1 cellular context compared by ENCODE assay signal in genomic region chr5:43120720-43121564, GRCh38.
TF ChIP-seq lines count a peak whose summit lies in the region.

Gene ZNF131, plus strand, starts transcription at chr5:43120914. Its CDS starts 1,140 bp downstream, at chr5:43122054.

TF ChIP-seq in K562, 482 proteins besides CTCF, POLR2A, EP300 and RAD21 (continued from another document and continues in another):
- TF ChIP-seq MGA (IDR thresholded peaks at IDR 0.05): peak; percentile 99
- no peak for TF ChIP-seq CGGBP1 (CRISPR knock-in tag; IDR thresholded peaks at IDR 0.05)
- TF ChIP-seq ZNF324 (CRISPR knock-in tag; IDR thresholded peaks at IDR 0.05): 0 out of 2 replicates have a peak, but pooled peaks have one; percentile 12
- TF ChIP-seq RAD51 (IDR thresholded peaks at IDR 0.05; ENCODE audit: borderline replicate concordance, low read depth): peak; percentile 55; the same call in 1 of the 2 replicates
- TF ChIP-seq TFAP4 (CRISPR knock-in tag; IDR thresholded peaks at IDR 0.05; ENCODE audit: borderline replicate concordance): peak; percentile 85
- peak; percentile 85; the same call in 1 of the 2 replicates for TF ChIP-seq HDAC2 (IDR thresholded peaks at IDR 0.05)
- TF ChIP-seq KLF13 (tag; IDR thresholded peaks at IDR 0.05; ENCODE audit: borderline replicate concordance, low read depth): peak; percentile 89
- peak; percentile 63; the same call in 1 of the 2 replicates for TF ChIP-seq HSF4 (CRISPR knock-in tag; IDR thresholded peaks at IDR 0.05; ENCODE audit: borderline replicate concordance)
- no peak for TF ChIP-seq HEY1 (CRISPR knock-in tag; IDR thresholded peaks at IDR 0.05; ENCODE audit: borderline replicate concordance)
- no peak for TF ChIP-seq CBX8 (IDR thresholded peaks at IDR 0.05; ENCODE audit: borderline replicate concordance, extremely low read depth, low read depth, low read length, poor library complexity, severe bottlenecking)
- no peak for TF ChIP-seq KLF10 (CRISPR knock-in tag; IDR thresholded peaks at IDR 0.05)
- no peak for TF ChIP-seq RBM14 (IDR thresholded peaks at IDR 0.05; ENCODE audit: borderline replicate concordance, insufficient read depth, low read depth, low read length)
- no peak for TF ChIP-seq ZNF277 (CRISPR knock-in tag; IDR thresholded peaks at IDR 0.05; ENCODE audit: borderline replicate concordance)
- TF ChIP-seq KAT2B (IDR thresholded peaks at IDR 0.05; ENCODE audit: low read depth, low read length): no peak
- TF ChIP-seq STAT6 (CRISPR knock-in tag; IDR thresholded peaks at IDR 0.05): no peak; the same call in 1 of the 2 replicates
- no peak for TF ChIP-seq PTBP1 (IDR thresholded peaks at IDR 0.05; ENCODE audit: low read depth, low read length)
- TF ChIP-seq ETS2 (tag; IDR thresholded peaks at IDR 0.05; ENCODE audit: borderline replicate concordance, poor library complexity, severe bottlenecking): no peak
- TF ChIP-seq HMGN3 (IDR thresholded peaks at IDR 0.05; ENCODE audit: borderline replicate concordance, extremely low read depth, insufficient read length, low read depth, low read length): peak; percentile 76
- no peak for TF ChIP-seq SAFB2 (IDR thresholded peaks at IDR 0.05; ENCODE audit: borderline replicate concordance, low read depth, low read length, severe bottlenecking)
- peak; percentile 74 for TF ChIP-seq JUND (IDR thresholded peaks at IDR 0.05; ENCODE audit: borderline replicate concordance, low read depth, low read length)
- TF ChIP-seq JUND (tag; IDR thresholded peaks at IDR 0.05; ENCODE audit: borderline replicate concordance, low read depth, low read length): peak; percentile 11; the same call in 1 of the 3 replicates
- TF ChIP-seq DIDO1 (tag; IDR thresholded peaks at IDR 0.05; ENCODE audit: low read depth): 0 out of 2 replicates have a peak, but pooled peaks have one; percentile 63
- peak; percentile 57; the same call in 1 of the 2 replicates for TF ChIP-seq GTF2A2 (tag; IDR thresholded peaks at IDR 0.05)
- no peak for TF ChIP-seq CAMTA2 (CRISPR knock-in tag; conservative IDR thresholded peaks at IDR 0.05)
- peak; percentile 22 for TF ChIP-seq NUFIP1 (IDR thresholded peaks at IDR 0.05; ENCODE audit: partially characterized antibody)
- peak; percentile 91 for TF ChIP-seq ZNF431 (CRISPR knock-in tag; IDR thresholded peaks at IDR 0.05)
- no peak for TF ChIP-seq FOXM1 (IDR thresholded peaks at IDR 0.05; ENCODE audit: low read depth)
- peak; percentile 52; the same call in 1 of the 2 replicates for TF ChIP-seq FOXM1 (CRISPR knock-in tag; IDR thresholded peaks at IDR 0.05; ENCODE audit: low read depth)
- no peak for TF ChIP-seq ZNF280B (CRISPR knock-in tag; IDR thresholded peaks at IDR 0.05)
- TF ChIP-seq MBD1 (CRISPR knock-in tag; IDR thresholded peaks at IDR 0.05): no peak
- TF ChIP-seq E2F1 (CRISPR knock-in tag; IDR thresholded peaks at IDR 0.05): peak; percentile 95
- TF ChIP-seq SMAD4 (CRISPR knock-in tag; conservative IDR thresholded peaks at IDR 0.05): peak; percentile 90
- no peak for TF ChIP-seq ARNT (IDR thresholded peaks at IDR 0.05)
- TF ChIP-seq FOXO4 (CRISPR knock-in tag; IDR thresholded peaks at IDR 0.05): no peak
